1 cellular context compared by ENCODE assay signal in the genomic region with DNA sequence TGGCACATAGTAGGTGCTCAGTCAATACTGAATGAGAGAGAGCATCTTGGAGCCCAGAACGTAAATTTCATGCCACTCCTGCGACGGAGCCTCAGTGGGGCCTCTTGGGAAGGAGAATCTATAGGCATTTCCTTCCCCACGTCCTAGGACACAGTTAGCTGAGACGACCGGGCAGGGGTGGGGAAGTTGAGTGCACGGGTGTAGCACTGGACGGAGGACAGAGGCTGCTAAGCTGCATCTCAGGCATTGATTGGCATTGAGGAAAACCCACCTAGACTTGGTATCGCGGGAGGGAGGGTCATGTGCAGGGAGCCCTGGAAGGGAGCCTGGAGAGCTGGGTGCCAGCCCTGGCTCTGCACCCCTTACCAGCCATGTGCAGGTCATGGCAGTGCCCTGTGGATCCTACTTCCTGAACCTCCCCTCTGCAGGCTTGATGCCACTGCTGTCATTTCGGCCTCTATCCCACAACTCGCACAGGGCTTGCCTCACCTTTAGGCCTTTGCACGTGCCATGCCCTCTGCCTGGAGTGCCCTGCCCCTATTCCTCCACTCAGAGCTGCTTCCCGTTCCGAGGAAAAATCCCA.
TF ChIP-seq lines count a peak whose summit lies in the region.

No MANE protein-coding gene starts in this region.

TF ChIP-seq in A549, 52 proteins besides CTCF, POLR2A, EP300 and RAD21 (continued from another document):
- no peak for TF ChIP-seq RCOR1 (IDR thresholded peaks at IDR 0.05; ENCODE audit: low read depth, low read length)
- no peak for TF ChIP-seq CHD2 (IDR thresholded peaks at IDR 0.05; ENCODE audit: low read length, partially characterized antibody)
- TF ChIP-seq CBX8 (IDR thresholded peaks at IDR 0.05): no peak
- TF ChIP-seq, protein P1, sequence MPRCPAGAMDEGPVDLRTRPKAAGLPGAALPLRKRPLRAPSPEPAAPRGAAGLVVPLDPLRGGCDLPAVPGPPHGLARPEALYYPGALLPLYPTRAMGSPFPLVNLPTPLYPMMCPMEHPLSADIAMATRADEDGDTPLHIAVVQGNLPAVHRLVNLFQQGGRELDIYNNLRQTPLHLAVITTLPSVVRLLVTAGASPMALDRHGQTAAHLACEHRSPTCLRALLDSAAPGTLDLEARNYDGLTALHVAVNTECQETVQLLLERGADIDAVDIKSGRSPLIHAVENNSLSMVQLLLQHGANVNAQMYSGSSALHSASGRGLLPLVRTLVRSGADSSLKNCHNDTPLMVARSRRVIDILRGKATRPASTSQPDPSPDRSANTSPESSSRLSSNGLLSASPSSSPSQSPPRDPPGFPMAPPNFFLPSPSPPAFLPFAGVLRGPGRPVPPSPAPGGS (IDR thresholded peaks at IDR 0.05): no peak
